24 cellular contexts compared by ENCODE assay signal in genomic region chr6:152059909-152060308, GRCh38.
"Had no signal": no experiment of that assay in that cellular context is flagged by ENCODE, and none has a peak within 500 bp of the region (broad histone marks: within the 10 kb centered on the region; RNA-seq: fewer than 3 reads in every experiment).

No MANE protein-coding gene starts in this region.

- H3K9me3 ChIP-seq: stomach, suprapubic skin, testis, thoracic aorta, thyroid gland, tibial artery, tibial nerve, transverse colon, upper lobe of left lung, upper lobe of right lung, vagina had no signal

- DNase-seq: stimulated activated CD4-positive, alpha-beta T cell treated with anti-CD3 and anti-CD28 coated beads, Interleukin-2, amount 100 ng/mL, for 48 hours; stimulated activated CD4-positive, alpha-beta T cell treated with anti-CD3 and anti-CD28 coated beads, Interleukin-4, amount 100 ng/mL, for 1 hour; stimulated activated CD4-positive, alpha-beta T cell treated with anti-CD3 and anti-CD28 coated beads, Interleukin-4, amount 100 ng/mL, for 24 hours; stimulated activated CD4-positive, alpha-beta T cell treated with anti-CD3 and anti-CD28 coated beads, Interleukin-4, amount 100 ng/mL, for 4 hours; stimulated activated CD8-positive, alpha-beta memory T cell treated with anti-CD3 and anti-CD28 coated beads, Interleukin-4, amount 100 ng/mL, for 48 hours; stimulated activated naive B cell treated with anti-CD40 and anti-IgM and Interleukin-4, amounts not matched to agents 10 μg/mL and 1 μg/mL and 100 μg/mL, for 72 hours; stimulated activated naive CD4-positive, alpha-beta T cell; stimulated activated naive CD4-positive, alpha-beta T cell treated with Interleukin-2 at 50 U/mL for 16 hours; stimulated activated naive CD8-positive, alpha-beta T cell treated with anti-CD3 and anti-CD28 coated beads, Interleukin-15, amount 100 ng/mL, for 72 hours; stimulated activated naive CD8-positive, alpha-beta T cell treated with anti-CD3 and anti-CD28 coated beads, Interleukin-15, Interleukin-2, amounts not matched to agents 100 U/mL and 50 U/mL, for 24 hours; stomach; substantia nigra; testis; thyroid gland; tibial artery; transverse colon; trophoblast cell; upper lobe of left lung; upper lobe of right lung had no signal

- FAIRE-seq: urothelium cell line had no signal

- H3K27ac ChIP-seq: stomach, suprapubic skin, testis, thoracic aorta, thyroid gland, tibial nerve, transverse colon, upper lobe of left lung, upper lobe of right lung had no signal

- H3K27me3 ChIP-seq: stomach, suprapubic skin, testis, thyroid gland, tibial artery, tibial nerve, transverse colon, upper lobe of left lung, upper lobe of right lung, vagina had no signal

- H3K4me3 ChIP-seq: stomach, suprapubic skin, testis, thoracic aorta, thyroid gland, tibial artery, tibial nerve, transverse colon, upper lobe of left lung, upper lobe of right lung, vagina had no signal

- H3K4me1 ChIP-seq: stomach, suprapubic skin, thyroid gland, tibial nerve, transverse colon, upper lobe of left lung, upper lobe of right lung, vagina had no signal

- H3K36me3 ChIP-seq: stomach, suprapubic skin, thoracic aorta, thyroid gland, tibial artery, tibial nerve, transverse colon, upper lobe of left lung, upper lobe of right lung, vagina had no signal
